Comparison of ENCODE assay signal across 22 cellular contexts in genomic region chr20:31833931-31834521, GRCh38. TPM values are rescaled to one million over a fixed set of nuclear protein-coding genes. Genes with fewer than 3 reads are reported as not detected.
DNase-seq lines count a peak whose midpoint lies in the region; ATAC-seq and TF ChIP-seq lines count a peak whose summit lies in the region.
"Had no signal": no experiment of that assay in that cellular context is flagged by ENCODE, and none has a peak within 500 bp of the region (broad histone marks: within the 10 kb centered on the region; RNA-seq: fewer than 3 reads in every experiment).

No MANE protein-coding gene starts in this region.

- WGBS in right cardiac atrium: 67% methylated on average over 20 of the region's 20 CpGs

- H3K27me3 Mint-ChIP-seq in chondrocyte (ENCODE audit: low read depth) (no peaks in the 10 kb centered on the region), neural crest cell (ENCODE audit: low read depth) (no peaks in the 10 kb centered on the region)
- H3K27me3 Mint-ChIP-seq: activated CD4-positive, alpha-beta T cell treated with anti-CD3 and anti-CD28 coated beads, Interleukin-2, amount 10 ng/mL, durations not matched to agents 24 days and 14 days; progenitor cell of endocrine pancreas; T-cell had no signal

- TF ChIP-seq CTCF in chondrocyte (IDR thresholded peaks at IDR 0.05): no peak
- TF ChIP-seq CTCF in neural crest cell (conservative IDR thresholded peaks at IDR 0.05): no peak

- no peaks in the 10 kb centered on the region for H3K9me3 Mint-ChIP-seq in chondrocyte (ENCODE audit: low read depth)
- no peaks in the 10 kb centered on the region for H3K9me3 Mint-ChIP-seq in neural crest cell
- H3K9me3 Mint-ChIP-seq: activated CD4-positive, alpha-beta T cell treated with anti-CD3 and anti-CD28 coated beads, Interleukin-2, amount 10 ng/mL, durations not matched to agents 24 days and 14 days; activated naive CD4-positive, alpha-beta T cell treated with anti-CD3 and anti-CD28 coated beads, Interleukin-2, amount 50 U/mL, for 72 hours; CD8-positive, alpha-beta T cell; stimulated activated naive B cell treated with anti-CD40 and anti-IgM and Interleukin-4, amounts not matched to agents 10 μg/mL and 1 μg/mL and 100 μg/mL, for 72 hours; T-cell had no signal

- H3K4me3 Mint-ChIP-seq in chondrocyte (ENCODE audit: unreplicated experiment): no peak overlapping the region
- peak overlapping the region; percentile 50 for H3K4me3 Mint-ChIP-seq in neural crest cell
- H3K4me3 Mint-ChIP-seq: activated CD4-positive, alpha-beta T cell treated with anti-CD3 and anti-CD28 coated beads, Interleukin-2, amount 10 ng/mL, durations not matched to agents 24 days and 14 days; CD8-positive, alpha-beta T cell; stimulated activated naive B cell treated with anti-CD40 and anti-IgM and Interleukin-4, amounts not matched to agents 10 μg/mL and 1 μg/mL and 100 μg/mL, for 72 hours; T-cell had no signal

- no peak overlapping the region for H3K27ac ChIP-seq in right cardiac atrium (ENCODE audit: low read length)
- H3K27ac ChIP-seq: brain microvascular endothelial cell, neutrophil had no signal

- H3K27me3 ChIP-seq in right cardiac atrium (ENCODE audit: control insufficient read depth, insufficient read depth): no peaks in the 10 kb centered on the region
- H3K27me3 ChIP-seq: brain microvascular endothelial cell, MG63 had no signal

- DNase-seq in right cardiac atrium (peak in 2 of 3 donors; percentile 65 to 71), left ventricle myocardium superior (no peak), chondrocyte (ENCODE audit: low spot score) (peak; percentile 90), neural crest cell (ENCODE audit: low read depth, low spot score) (peak; percentile 53), NCI-H1436 treated with DMSO at 0.1 percent for 48 hours (lab: John Stamatoyannopoulos, UW) (no peak)
- no peak for DNase-seq in stimulated activated CD4-positive, alpha-beta T cell treated with anti-CD3 and anti-CD28 coated beads, Interleukin-4, amount 100 ng/mL, for 1 hour
- no peak for DNase-seq in activated T-cell treated with anti-CD3 and anti-CD28 coated beads, Interleukin-2, amount 50 U/mL, for 1 hour
- no peak for DNase-seq in stimulated activated CD4-positive, alpha-beta T cell treated with anti-CD3 and anti-CD28 coated beads, Interleukin-4, amount 100 ng/mL, for 4 hours

- H3K27ac Mint-ChIP-seq in chondrocyte (ENCODE audit: unreplicated experiment): no peak overlapping the region
- peak overlapping the region; percentile 93 for H3K27ac Mint-ChIP-seq in neural crest cell (ENCODE audit: unreplicated experiment)
- H3K27ac Mint-ChIP-seq: activated CD4-positive, alpha-beta T cell treated with anti-CD3 and anti-CD28 coated beads, Interleukin-2, amount 10 ng/mL, durations not matched to agents 24 days and 14 days; activated naive CD4-positive, alpha-beta T cell treated with anti-CD3 and anti-CD28 coated beads, Interleukin-2, amount 50 U/mL, for 72 hours; CD8-positive, alpha-beta T cell; stimulated activated naive B cell treated with anti-CD40 and anti-IgM and Interleukin-4, amounts not matched to agents 10 μg/mL and 1 μg/mL and 100 μg/mL, for 72 hours; T-cell had no signal

- ATAC-seq in right cardiac atrium (peak; percentile 19 to 20), left ventricle myocardium superior (no peak)
- ATAC-seq: T-cell had no signal

- peaks cover 7% of the 10 kb centered on the region for H3K4me1 ChIP-seq in right cardiac atrium (ENCODE audit: control insufficient read depth, insufficient read depth, low read length)

- H3K4me1 Mint-ChIP-seq in chondrocyte (ENCODE audit: low read depth) (peaks cover 15% of the 10 kb centered on the region), neural crest cell (peaks cover 37% of the 10 kb centered on the region)

- no peaks in the 10 kb centered on the region for H3K9me3 ChIP-seq in right cardiac atrium (ENCODE audit: control insufficient read depth, low read length)
- H3K9me3 ChIP-seq: MG63, neutrophil had no signal

- no peak overlapping the region for H3K4me3 ChIP-seq in right cardiac atrium (ENCODE audit: low read length)
- H3K4me3 ChIP-seq: MG63 had no signal

- intact Hi-C loops in right cardiac atrium (cut with DNase I): no loop called here
- intact Hi-C loops in left ventricle myocardium superior (cut with micrococcal nuclease): no loop called here

- H3K36me3 Mint-ChIP-seq in chondrocyte (ENCODE audit: low read depth) (no peaks in the 10 kb centered on the region), neural crest cell (ENCODE audit: low read depth) (no peaks in the 10 kb centered on the region)
- H3K36me3 Mint-ChIP-seq: activated naive CD4-positive, alpha-beta T cell treated with anti-CD3 and anti-CD28 coated beads, Interleukin-2, amount 50 U/mL, for 72 hours; CD8-positive, alpha-beta T cell; stimulated activated naive B cell treated with anti-CD40 and anti-IgM and Interleukin-4, amounts not matched to agents 10 μg/mL and 1 μg/mL and 100 μg/mL, for 72 hours; T-cell had no signal

RNA-seq across cellular contexts. Expression of gene FOXS1, which starts 11.4 kb away (rescaled TPM):
- total RNA-seq in right cardiac atrium (1 to 10 TPM; 2.0 to 4.3 (median 3.5) TPM), left ventricle myocardium superior (1.3 TPM), chondrocyte (54.1 to 192 TPM (median 185 TPM) in 3 replicates), neural crest cell (not detected in 2 replicates)
- 3.0 TPM for polyA plus RNA-seq in right cardiac atrium
- total RNA-seq: A673; activated CD4-positive, alpha-beta T cell treated with anti-CD3 and anti-CD28 coated beads, Interleukin-2, amount 10 ng/mL, durations not matched to agents 24 days and 14 days; activated CD8-positive, alpha-beta memory T cell treated with anti-CD3 and anti-CD28 coated beads for 36 hours; activated naive CD4-positive, alpha-beta T cell treated with anti-CD3 and anti-CD28 coated beads, Interleukin-2, amount 50 U/mL, for 72 hours; CD8-positive, alpha-beta T cell; epithelial cell of proximal tubule; left lobe of liver; progenitor cell of endocrine pancreas; T-cell; ureter had no signal

RNA-seq across cellular contexts. Expression of gene MYLK2, which starts 14.9 kb away (rescaled TPM):
- total RNA-seq in right cardiac atrium (1 to 10 TPM in 1 of 4 donors, under 1 TPM in 3; 0.51 to 2.0 (median 0.83) TPM), left ventricle myocardium superior (0.10 TPM), chondrocyte (1.3 to 3.3 TPM (median 2.9 TPM) in 3 replicates), neural crest cell (1.6 and 1.8 TPM in 2 replicates)
- 0.54 TPM for polyA plus RNA-seq in right cardiac atrium
- total RNA-seq: CD8-positive, alpha-beta T cell; epithelial cell of proximal tubule; left lobe of liver; T-cell; ureter had no signal

RNA-seq across cellular contexts. Expression of gene DUSP15, which starts 36.3 kb away (rescaled TPM):
- total RNA-seq in right cardiac atrium (1 to 10 TPM; 6.6 to 8.3 (median 7.1) TPM), left ventricle myocardium superior (4.0 TPM), chondrocyte (3.6 to 11.6 TPM (median 11.5 TPM) in 3 replicates), neural crest cell (13.5 and 13.7 TPM in 2 replicates)
- polyA plus RNA-seq in right cardiac atrium: 11.0 TPM
- total RNA-seq: A673; activated CD4-positive, alpha-beta T cell treated with anti-CD3 and anti-CD28 coated beads, Interleukin-2, amount 10 ng/mL, durations not matched to agents 24 days and 14 days; activated CD8-positive, alpha-beta memory T cell treated with anti-CD3 and anti-CD28 coated beads for 36 hours; activated naive CD4-positive, alpha-beta T cell treated with anti-CD3 and anti-CD28 coated beads, Interleukin-2, amount 50 U/mL, for 72 hours; CD8-positive, alpha-beta T cell; epithelial cell of proximal tubule; T-cell had no signal

RNA-seq across cellular contexts. Expression of gene TTLL9, which starts 36.4 kb away (rescaled TPM):
- total RNA-seq in right cardiac atrium (under 1 TPM in 2 of 4 donors, not detected in 2; 0.15 to 0.19 TPM), left ventricle myocardium superior (not detected), chondrocyte (0.24 to 0.37 TPM (median 0.33 TPM) in 3 replicates), neural crest cell (2.9 and 3.3 TPM in 2 replicates)
- polyA plus RNA-seq in right cardiac atrium: 0.14 TPM
- total RNA-seq: A673; activated CD4-positive, alpha-beta T cell treated with anti-CD3 and anti-CD28 coated beads, Interleukin-2, amount 10 ng/mL, durations not matched to agents 24 days and 14 days; activated CD8-positive, alpha-beta memory T cell treated with anti-CD3 and anti-CD28 coated beads for 36 hours; activated naive CD4-positive, alpha-beta T cell treated with anti-CD3 and anti-CD28 coated beads, Interleukin-2, amount 50 U/mL, for 72 hours; CD8-positive, alpha-beta T cell; epithelial cell of proximal tubule; left lobe of liver had no signal

Comparison
In these comparisons a context has a peak if more than half of its experiments do, and no peak if none do; other contexts are left out.
1. DNase-seq: peak in right cardiac atrium (2 of 3), chondrocyte (single experiment) and neural crest cell (single experiment); none in left ventricle myocardium superior (single experiment), stimulated activated CD4-positive, alpha-beta T cell treated with anti-CD3 and anti-CD28 coated beads, Interleukin-4, amount 100 ng/mL, for 1 hour (single experiment), NCI-H1436 treated with DMSO at 0.1 percent for 48 hours (single experiment), activated T-cell treated with anti-CD3 and anti-CD28 coated beads, Interleukin-2, amount 50 U/mL, for 1 hour (single experiment) and stimulated activated CD4-positive, alpha-beta T cell treated with anti-CD3 and anti-CD28 coated beads, Interleukin-4, amount 100 ng/mL, for 4 hours (0 of 2).
2. RNA of gene FOXS1, which starts 11.4 kb away (total RNA-seq): 54.1 to 192 TPM in chondrocyte; 2.0 to 4.3 TPM in right cardiac atrium, 1.3 TPM in left ventricle myocardium superior (single experiment) and not detected in neural crest cell; every median in the first group is over 10 times any median in the second.